ENCODE assay signal across 8 cellular contexts in genomic region chr2:94956797-94957391, GRCh38.
DNase-seq lines count a peak whose midpoint lies in the region; ATAC-seq and TF ChIP-seq lines count a peak whose summit lies in the region.

No MANE protein-coding gene starts in this region.

- ATAC-seq in activated CD4-positive, alpha-beta T cell treated with anti-CD3 and anti-CD28 coated beads for 36 hours = no peak
- peak; percentile 69 for ATAC-seq in HG02642 (IDR thresholded peaks at IDR 0.05; ENCODE audit: poor library complexity, unreplicated experiment)
- ATAC-seq in heart right ventricle = peak in 1 of 8 donors; percentile 58

- intact Hi-C loops in activated CD4-positive, alpha-beta T cell treated with anti-CD3 and anti-CD28 coated beads for 36 hours (cut with DNase I, micrococcal nuclease) = loop anchor here (1.0 to 2.0 kb wide), 2 partner anchors 82 to 83 kb away; no protein-coding TSS in a partner anchor
- intact Hi-C loops in heart right ventricle (cut with DNase I) = no loop called here

- no peak overlapping the region for H3K27ac ChIP-seq in heart right ventricle

- WGBS in heart right ventricle, 2 donors = 11% methylated on average over 6 of the region's 6 CpGs

- H3K36me3 ChIP-seq in heart right ventricle = no peaks in the 10 kb centered on the region

- no peak overlapping the region for H3K4me3 ChIP-seq in heart right ventricle

- no peaks in the 10 kb centered on the region for H3K4me1 Mint-ChIP-seq in activated CD4-positive, alpha-beta T cell treated with anti-CD3 and anti-CD28 coated beads for 36 hours

- H3K4me1 ChIP-seq in heart right ventricle = no peaks in the 10 kb centered on the region

- POLR2A ChIA-PET in activated CD4-positive, alpha-beta T cell treated with anti-CD3 and anti-CD28 coated beads for 36 hours (lab: Charles Lee) = interaction anchor here (1.0 kb wide), 1 partner anchor 85 kb away, joined by 4 read pairs; the partner anchor contains the start of gene TEKT4

- no peaks in the 10 kb centered on the region for H3K9me3 Mint-ChIP-seq in activated CD4-positive, alpha-beta T cell treated with anti-CD3 and anti-CD28 coated beads for 36 hours (ENCODE audit: low read depth)

- CTCF ChIA-PET in activated CD4-positive, alpha-beta T cell treated with anti-CD3 and anti-CD28 coated beads for 36 hours (lab: Charles Lee) = interaction anchor here (0.6 to 3.8 kb wide), 23 partner anchors 8 to 396 kb away, joined by 3 to 22 read pairs (median 4); no protein-coding TSS in a partner anchor

- H3K27me3 ChIP-seq in heart right ventricle = peaks cover 0 to 59% (median 40%) of the 10 kb centered on the region in 7 donors

- peaks cover 28% of the 10 kb centered on the region for H3K27me3 Mint-ChIP-seq in activated CD4-positive, alpha-beta T cell treated with anti-CD3 and anti-CD28 coated beads for 36 hours

- H3K27ac Mint-ChIP-seq in activated CD4-positive, alpha-beta T cell treated with anti-CD3 and anti-CD28 coated beads for 36 hours = no peak overlapping the region

- DNase-seq in activated CD4-positive, alpha-beta T cell treated with anti-CD3 and anti-CD28 coated beads for 36 hours = peak; percentile 63
- DNase-seq in activated CD4-positive, alpha-beta T cell treated with anti-CD3 and anti-CD28 coated beads for 1 hour = no peak
- DNase-seq in NCI-H526 (lab: John Stamatoyannopoulos, UW) = peak; percentile 51 to 79
- peak; percentile 74 for DNase-seq in activated effector memory CD4-positive, alpha-beta T cell treated with anti-CD3 and anti-CD28 coated beads, Interleukin-2, amount 50 U/mL, for 16 hours
- peak in 1 of 2 donors; percentile 11 for DNase-seq in heart right ventricle
- peak; percentile 31 for DNase-seq in stimulated activated CD4-positive, alpha-beta T cell treated with anti-CD3 and anti-CD28 coated beads, Interleukin-12 subunit alpha, Interleukin-12 subunit beta, amount 100 ng/mL, for 4 hours
- no peak for DNase-seq in T1000 (lab: John Stamatoyannopoulos, UW)

- peak; percentile 58 to 89 (median 81) for TF ChIP-seq CTCF in heart right ventricle (IDR thresholded peaks at IDR 0.05)

- no peak overlapping the region for H3K4me3 Mint-ChIP-seq in activated CD4-positive, alpha-beta T cell treated with anti-CD3 and anti-CD28 coated beads for 36 hours

- H3K36me3 Mint-ChIP-seq in activated CD4-positive, alpha-beta T cell treated with anti-CD3 and anti-CD28 coated beads for 36 hours (ENCODE audit: low read depth) = no peaks in the 10 kb centered on the region

- H3K9me3 ChIP-seq in heart right ventricle = no peaks in the 10 kb centered on the region

Comparison
In these comparisons a context has a peak if more than half of its experiments do, and no peak if none do; other contexts are left out.
1. DNase-seq: peak in activated CD4-positive, alpha-beta T cell treated with anti-CD3 and anti-CD28 coated beads for 36 hours (single experiment), NCI-H526 (2 of 2), activated effector memory CD4-positive, alpha-beta T cell treated with anti-CD3 and anti-CD28 coated beads, Interleukin-2, amount 50 U/mL, for 16 hours (single experiment) and stimulated activated CD4-positive, alpha-beta T cell treated with anti-CD3 and anti-CD28 coated beads, Interleukin-12 subunit alpha, Interleukin-12 subunit beta, amount 100 ng/mL, for 4 hours (single experiment); none in activated CD4-positive, alpha-beta T cell treated with anti-CD3 and anti-CD28 coated beads for 1 hour (single experiment) and T1000 (single experiment).
2. intact Hi-C loops: an anchor here in activated CD4-positive, alpha-beta T cell treated with anti-CD3 and anti-CD28 coated beads for 36 hours (1.0 to 2.0 kb wide); none called in heart right ventricle.